ENCODE assay signal across 18 cellular contexts in genomic region chr5:102834438-102834964, GRCh38.
DNase-seq lines count a peak whose midpoint lies in the region; ATAC-seq and TF ChIP-seq lines count a peak whose summit lies in the region.
"Had no signal": no experiment of that assay in that cellular context is flagged by ENCODE, and none has a peak within 500 bp of the region (broad histone marks: within the 10 kb centered on the region; RNA-seq: fewer than 3 reads in every experiment).

No MANE protein-coding gene starts in this region.

- no peaks in the 10 kb centered on the region for H3K79me2 ChIP-seq in Loucy (ENCODE audit: insufficient read depth, low read length)

- H3K4me1 Mint-ChIP-seq in WTC11: no peaks in the 10 kb centered on the region
- H3K4me1 Mint-ChIP-seq in stimulated activated effector memory CD8-positive, alpha-beta T cell treated with anti-CD3 and anti-CD28 coated beads, Interleukin-12 subunit alpha, Interleukin-12 subunit beta, amount 100 ng/mL, for 72 hours: peaks cover 37% of the 10 kb centered on the region

- in situ Hi-C loops in G401 (cut with HindIII; ENCODE audit: low sequenced_read_pairs): no loop called here

- POLR2A ChIA-PET in WTC11 (lab: Charles Lee): no interaction called here

- no peaks in the 10 kb centered on the region for H3K36me3 ChIP-seq in Loucy (ENCODE audit: insufficient read depth, low read length)

- no peaks in the 10 kb centered on the region for H3K27me3 ChIP-seq in Loucy (ENCODE audit: insufficient read depth, low read length, poor library complexity, severe bottlenecking)

- H3K4me1 ChIP-seq in Loucy (ENCODE audit: insufficient read depth, low read length, poor library complexity, severe bottlenecking): peaks cover 48% of the 10 kb centered on the region

- H2AFZ ChIP-seq in Loucy (ENCODE audit: low read length): no peak overlapping the region

- H3K9me2 ChIP-seq in Loucy (replicated peaks; ENCODE audit: low read depth, low read length): no peaks in the 10 kb centered on the region

- H3K9ac ChIP-seq in Loucy (ENCODE audit: low read depth, low read length, poor library complexity, severe bottlenecking): peak overlapping the region; percentile 46
- H3K9ac ChIP-seq: KMS-11 had no signal

- TF ChIP-seq CTCF in Loucy (conservative IDR thresholded peaks at IDR 0.05; ENCODE audit: low read length): no peak
- TF ChIP-seq CTCF in WTC11 (IDR thresholded peaks at IDR 0.05): no peak

- no peaks in the 10 kb centered on the region for H4K20me1 ChIP-seq in Loucy (ENCODE audit: insufficient read depth, low read length, poor library complexity, severe bottlenecking)

- no peak overlapping the region for H3K4me3 Mint-ChIP-seq in WTC11
- H3K4me3 Mint-ChIP-seq in stimulated activated effector memory CD8-positive, alpha-beta T cell treated with anti-CD3 and anti-CD28 coated beads, Interleukin-12 subunit alpha, Interleukin-12 subunit beta, amount 100 ng/mL, for 72 hours: no peak overlapping the region

- no peaks in the 10 kb centered on the region for H3K9me3 ChIP-seq in Loucy (ENCODE audit: insufficient read depth, low read depth, low read length)

- no peaks in the 10 kb centered on the region for H3K27me3 Mint-ChIP-seq in WTC11 (ENCODE audit: low read depth)
- H3K27me3 Mint-ChIP-seq: CD8-positive, alpha-beta memory T cell had no signal

- DNase-seq in NOMO-1 (lab: John Stamatoyannopoulos, UW; ENCODE audit: unreplicated experiment in 2 of 2) (peak; percentile 25 to 28), NOMO-1 treated with DMSO at 0.1 percent for 48 hours (lab: John Stamatoyannopoulos, UW; ENCODE audit: unreplicated experiment) (no peak), WTC11 (ENCODE audit: low spot score) (no peak), RPMI8226 (no peak), HuH-7.5 (ENCODE audit: low spot score) (no peak), G401 (ENCODE audit: low spot score) (no peak)
- no peak for DNase-seq in stimulated activated effector memory CD8-positive, alpha-beta T cell treated with anti-CD3 and anti-CD28 coated beads, Interleukin-12 subunit alpha, Interleukin-12 subunit beta, amount 100 ng/mL, for 72 hours (ENCODE audit: low spot score in 2 of 2)
- DNase-seq: 8988T; CD8-positive, alpha-beta memory T cell; MM.1S; NCI-H187; NCI-H226; NCI-H524 treated with DMSO at 0.1 percent for 48 hours; PC-3 had no signal

- H3F3A ChIP-seq in Loucy (ENCODE audit: low read depth): no peaks in the 10 kb centered on the region

- CTCF ChIA-PET in WTC11 (lab: Charles Lee): no interaction called here

- ATAC-seq in WTC11: peak; percentile 67
- ATAC-seq in stimulated activated effector memory CD8-positive, alpha-beta T cell treated with anti-CD3 and anti-CD28 coated beads, Interleukin-12 subunit alpha, Interleukin-12 subunit beta, amount 100 ng/mL, for 72 hours: no peak
- ATAC-seq: HepG2, PC-3 had no signal

- peak overlapping the region; percentile 48 for H3K4me2 ChIP-seq in Loucy (ENCODE audit: low read depth, low read length, poor library complexity, severe bottlenecking)
- H3K4me2 ChIP-seq: KMS-11 had no signal

- H3K27ac Mint-ChIP-seq in WTC11: no peak overlapping the region
- H3K27ac Mint-ChIP-seq in stimulated activated effector memory CD8-positive, alpha-beta T cell treated with anti-CD3 and anti-CD28 coated beads, Interleukin-12 subunit alpha, Interleukin-12 subunit beta, amount 100 ng/mL, for 72 hours: peak overlapping the region; percentile 32

- peaks cover 10% of the 10 kb centered on the region for H3K9me3 Mint-ChIP-seq in WTC11
- H3K9me3 Mint-ChIP-seq in stimulated activated effector memory CD8-positive, alpha-beta T cell treated with anti-CD3 and anti-CD28 coated beads, Interleukin-12 subunit alpha, Interleukin-12 subunit beta, amount 100 ng/mL, for 72 hours: no peaks in the 10 kb centered on the region
- H3K9me3 Mint-ChIP-seq: CD8-positive, alpha-beta memory T cell had no signal

- H3K36me3 Mint-ChIP-seq in WTC11: peaks cover 9% of the 10 kb centered on the region
- H3K36me3 Mint-ChIP-seq in stimulated activated effector memory CD8-positive, alpha-beta T cell treated with anti-CD3 and anti-CD28 coated beads, Interleukin-12 subunit alpha, Interleukin-12 subunit beta, amount 100 ng/mL, for 72 hours: peaks cover 23% of the 10 kb centered on the region

- peak overlapping the region; percentile 14 for H3K4me3 ChIP-seq in Loucy (ENCODE audit: low read length, poor library complexity, severe bottlenecking)
- H3K4me3 ChIP-seq: SK-N-MC had no signal

TF ChIP-seq in WTC11, 78 proteins besides CTCF, POLR2A, EP300 and RAD21 (continues in another document):
- TF ChIP-seq GRHL2 (CRISPR knock-in tag; IDR thresholded peaks at IDR 0.05; ENCODE audit: insufficient replicate concordance, severe bottlenecking) (no peak), MYBL2 (CRISPR knock-in tag; IDR thresholded peaks at IDR 0.05) (no peak), ERG (CRISPR knock-in tag; IDR thresholded peaks at IDR 0.05) (no peak), USF1 (CRISPR knock-in tag; IDR thresholded peaks at IDR 0.05) (no peak), ZNF138 (CRISPR knock-in tag; conservative IDR thresholded peaks at IDR 0.05) (no peak), SP1 (CRISPR knock-in tag; conservative IDR thresholded peaks at IDR 0.05) (no peak), OVOL2 (CRISPR knock-in tag; IDR thresholded peaks at IDR 0.05; ENCODE audit: borderline replicate concordance) (no peak), ATF1 (CRISPR knock-in tag; IDR thresholded peaks at IDR 0.05) (no peak), ZNF425 (CRISPR knock-in tag; conservative IDR thresholded peaks at IDR 0.05) (no peak), AFF4 (CRISPR knock-in tag; IDR thresholded peaks at IDR 0.05; ENCODE audit: borderline replicate concordance) (no peak), ATF3 (CRISPR knock-in tag; conservative IDR thresholded peaks at IDR 0.05) (no peak), PRRX2 (CRISPR knock-in tag; IDR thresholded peaks at IDR 0.05) (no peak), RORB (CRISPR knock-in tag; IDR thresholded peaks at IDR 0.05) (no peak)

Comparison
In these comparisons a context has a peak if more than half of its experiments do, and no peak if none do; other contexts are left out.
1. DNase-seq: peak in NOMO-1 (2 of 2); none in NOMO-1 treated with DMSO at 0.1 percent for 48 hours (single experiment), WTC11 (single experiment), stimulated activated effector memory CD8-positive, alpha-beta T cell treated with anti-CD3 and anti-CD28 coated beads, Interleukin-12 subunit alpha, Interleukin-12 subunit beta, amount 100 ng/mL, for 72 hours (0 of 2), RPMI8226 (single experiment), HuH-7.5 (single experiment) and G401 (single experiment).